In the genomic region with DNA sequence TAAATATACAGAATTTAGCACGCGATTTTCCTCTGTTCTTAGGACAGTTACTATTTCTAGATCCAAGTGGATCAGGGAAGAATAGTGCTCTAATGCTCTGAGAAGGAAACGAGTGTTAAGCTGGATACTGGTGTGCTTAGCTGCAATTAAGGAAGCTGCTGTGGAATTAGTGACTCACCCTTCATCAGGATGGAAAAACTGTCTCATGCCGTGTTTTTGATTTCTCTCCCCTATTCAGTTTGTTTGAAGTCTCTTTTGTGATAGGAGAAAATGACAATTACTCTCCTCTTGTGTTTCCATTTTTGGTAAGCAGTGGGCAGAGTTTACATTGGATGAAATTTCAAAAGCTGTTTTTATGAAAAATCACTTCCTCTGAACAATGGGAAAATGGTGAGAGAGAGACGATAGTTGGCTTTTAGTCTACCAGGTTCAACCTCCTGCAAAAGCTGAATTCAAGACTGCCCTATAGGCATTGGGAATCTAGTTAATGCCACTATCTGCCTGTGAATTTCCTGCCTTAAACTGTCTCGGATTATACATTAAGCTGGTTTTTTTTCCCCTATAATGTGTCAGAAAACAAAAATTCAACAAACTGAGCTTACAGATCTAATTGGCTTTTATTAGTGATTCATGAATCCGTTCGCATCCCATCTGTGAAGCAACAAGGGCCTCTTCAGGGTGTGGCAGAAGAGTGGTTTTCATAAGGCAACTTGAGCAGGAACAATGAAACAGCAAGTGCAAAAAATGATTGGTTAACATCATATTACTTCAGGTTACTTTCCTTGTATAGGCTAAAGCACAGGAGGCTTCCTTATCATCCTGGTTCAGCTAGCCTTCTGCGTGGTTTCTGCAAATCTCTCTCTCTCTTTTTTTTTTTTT, we compare ENCODE assay signal across 10 cellular contexts.
A peak's percentile ranks its signal among the peaks of the same experiment; 100 is the strongest.
DNase-seq lines count a peak whose midpoint lies in the region; TF ChIP-seq lines count a peak whose summit lies in the region.
"Had no signal": no experiment of that assay in that cellular context is flagged by ENCODE, and none has a peak within 500 bp of the region (broad histone marks: within the 10 kb centered on the region; RNA-seq: fewer than 3 reads in every experiment).

No MANE protein-coding gene starts in this region.

- H3K27me3 ChIP-seq in uterus (no peaks in the 10 kb centered on the region), endodermal cell (ENCODE audit: control insufficient read depth, insufficient read depth, low read length, poor library complexity, severe bottlenecking) (no peaks in the 10 kb centered on the region)
- H3K27me3 ChIP-seq in CD4-positive, alpha-beta memory T cell (ENCODE audit: insufficient read depth, low read length): no peaks in the 10 kb centered on the region

- H3K27ac ChIP-seq in uterus (peak overlapping the region; percentile 53 to 59), endodermal cell (ENCODE audit: low read depth, low read length) (no peak overlapping the region)
- no peak overlapping the region for H3K27ac ChIP-seq in CD4-positive, alpha-beta memory T cell (ENCODE audit: low read depth, low read length)

- no peak overlapping the region for H3K9ac ChIP-seq in endodermal cell (ENCODE audit: extremely low read depth, low read length, poor library complexity, severe bottlenecking)

- CTCF ChIA-PET in CD4-positive, alpha-beta memory T cell (lab: Charles Lee; ENCODE audit: partially characterized antibody): no interaction called here

- H3K27me3 Mint-ChIP-seq in endodermal cell (ENCODE audit: insufficient read depth): no peaks in the 10 kb centered on the region
- no peaks in the 10 kb centered on the region for H3K27me3 Mint-ChIP-seq in CD4-positive, alpha-beta memory T cell
- H3K27me3 Mint-ChIP-seq: activated CD8-positive, alpha-beta memory T cell treated with anti-CD3 and anti-CD28 coated beads, Interleukin-2, amount 10 ng/mL, durations not matched to agents 7 days and 5 days had no signal

- H3K9me3 ChIP-seq in uterus (no peaks in the 10 kb centered on the region), endodermal cell (ENCODE audit: control insufficient read depth, low read length) (no peaks in the 10 kb centered on the region)
- no peaks in the 10 kb centered on the region for H3K9me3 ChIP-seq in CD4-positive, alpha-beta memory T cell (ENCODE audit: control insufficient read depth in 1 of 2, low read length in 2 of 2)

- POLR2A ChIA-PET in CD4-positive, alpha-beta memory T cell (lab: Charles Lee; ENCODE audit: partially characterized antibody): interaction anchor here (0.6 kb wide), 1 partner anchor 242 kb away, joined by 3 read pairs; no protein-coding TSS in a partner anchor

- H3K36me3 Mint-ChIP-seq in endodermal cell (ENCODE audit: low read depth): no peaks in the 10 kb centered on the region
- H3K36me3 Mint-ChIP-seq in CD4-positive, alpha-beta memory T cell: no peaks in the 10 kb centered on the region
- H3K36me3 Mint-ChIP-seq: activated CD8-positive, alpha-beta memory T cell treated with anti-CD3 and anti-CD28 coated beads, Interleukin-2, amount 10 ng/mL, durations not matched to agents 7 days and 5 days had no signal

- no peak overlapping the region for H3K27ac Mint-ChIP-seq in endodermal cell
- peak overlapping the region in 1 of 7 donors; percentile 31 for H3K27ac Mint-ChIP-seq in CD4-positive, alpha-beta memory T cell
- H3K27ac Mint-ChIP-seq: activated CD8-positive, alpha-beta memory T cell treated with anti-CD3 and anti-CD28 coated beads, Interleukin-2, amount 10 ng/mL, durations not matched to agents 7 days and 5 days had no signal

- H3K4me1 ChIP-seq in uterus (peaks cover 3 to 7% of the 10 kb centered on the region in 2 donors), endodermal cell (ENCODE audit: control insufficient read depth, insufficient read depth, low read length) (peaks cover 4% of the 10 kb centered on the region)
- peaks cover 15% of the 10 kb centered on the region for H3K4me1 ChIP-seq in CD4-positive, alpha-beta memory T cell (ENCODE audit: insufficient read depth, low read length)

- TF ChIP-seq CTCF in epithelial cell of esophagus (IDR thresholded peaks at IDR 0.05; ENCODE audit: insufficient read depth, low read depth, low read length, missing control alignments): no peak
- TF ChIP-seq CTCF in uterus (IDR thresholded peaks at IDR 0.05): no peak
- TF ChIP-seq CTCF in endodermal cell (conservative IDR thresholded peaks at IDR 0.05): no peak

- H3K4me3 ChIP-seq in epithelial cell of esophagus (ENCODE audit: low read length): no peak overlapping the region
- H3K4me3 ChIP-seq in uterus: no peak overlapping the region
- no peak overlapping the region for H3K4me3 ChIP-seq in endodermal cell (ENCODE audit: low read length)
- no peak overlapping the region for H3K4me3 ChIP-seq in CD4-positive, alpha-beta memory T cell (ENCODE audit: low read length in 2 of 2)

- H3K36me3 ChIP-seq in uterus (no peaks in the 10 kb centered on the region), endodermal cell (ENCODE audit: control insufficient read depth, insufficient read depth, low read length) (no peaks in the 10 kb centered on the region)
- H3K36me3 ChIP-seq in CD4-positive, alpha-beta memory T cell (ENCODE audit: insufficient read depth, low read length): no peaks in the 10 kb centered on the region

- WGBS in endodermal cell (ENCODE audit: insufficient coverage in 1 of 2, insufficient read length in 1 of 2), 2 experiments: 85 to 87% methylated on average over 8 to 9 of the region's 9 CpGs

- intact Hi-C loops in uterus (cut with DNase I; ENCODE audit: low total_unique reads): no loop called here
- intact Hi-C loops in CD4-positive, alpha-beta memory T cell (cut with micrococcal nuclease): no loop called here

- DNase-seq in stimulated activated CD4-positive, alpha-beta T cell treated with anti-CD3 and anti-CD28 coated beads, Interleukin-4, amount 100 ng/mL, for 24 hours: peak; percentile 17
- no peak for DNase-seq in stimulated activated CD4-positive, alpha-beta T cell treated with anti-CD3 and anti-CD28 coated beads, Interleukin-2, amount 100 ng/mL, for 48 hours
- DNase-seq in OCI-M1 (lab: John Stamatoyannopoulos, UW) (peak; percentile 76), epithelial cell of esophagus (ENCODE audit: low read depth) (peak; percentile 9), uterus (peak in 1 of 2 donors; percentile 50), D341Med (ENCODE audit: low spot score) (no peak), endodermal cell (no peak)
- DNase-seq in CD4-positive, alpha-beta memory T cell: no peak
- DNase-seq: activated CD8-positive, alpha-beta memory T cell treated with anti-CD3 and anti-CD28 coated beads, Interleukin-2, amount 10 ng/mL, durations not matched to agents 7 days and 5 days; NCI-H1105 had no signal

- H3K4me3 Mint-ChIP-seq in endodermal cell: no peak overlapping the region
- H3K4me3 Mint-ChIP-seq in CD4-positive, alpha-beta memory T cell: no peak overlapping the region
- H3K4me3 Mint-ChIP-seq: activated CD8-positive, alpha-beta memory T cell treated with anti-CD3 and anti-CD28 coated beads, Interleukin-2, amount 10 ng/mL, durations not matched to agents 7 days and 5 days had no signal

- no peaks in the 10 kb centered on the region for H3K9me3 Mint-ChIP-seq in endodermal cell
- H3K9me3 Mint-ChIP-seq in CD4-positive, alpha-beta memory T cell: peaks cover 0 to 2% (median 0%) of the 10 kb centered on the region in 8 donors

- peaks cover 25% of the 10 kb centered on the region for H3K4me1 Mint-ChIP-seq in endodermal cell
- peaks cover 12 to 20% (median 18%) of the 10 kb centered on the region in 4 donors for H3K4me1 Mint-ChIP-seq in CD4-positive, alpha-beta memory T cell

- peak in 1 of 2 donors; percentile 8 for TF ChIP-seq POLR2A in uterus (IDR thresholded peaks at IDR 0.05)

Comparison
In these comparisons a context has a peak if more than half of its experiments do, and no peak if none do; other contexts are left out.
1. DNase-seq: peak in stimulated activated CD4-positive, alpha-beta T cell treated with anti-CD3 and anti-CD28 coated beads, Interleukin-4, amount 100 ng/mL, for 24 hours (single experiment), OCI-M1 (single experiment) and epithelial cell of esophagus (single experiment); none in stimulated activated CD4-positive, alpha-beta T cell treated with anti-CD3 and anti-CD28 coated beads, Interleukin-2, amount 100 ng/mL, for 48 hours (0 of 2), D341Med (single experiment), endodermal cell (single experiment) and CD4-positive, alpha-beta memory T cell (0 of 5).
2. H3K27ac ChIP-seq: peak in uterus (2 of 2); none in endodermal cell (single experiment) and CD4-positive, alpha-beta memory T cell (single experiment).